Comparison of ENCODE assay signal across 10 cellular contexts in the genomic region with DNA sequence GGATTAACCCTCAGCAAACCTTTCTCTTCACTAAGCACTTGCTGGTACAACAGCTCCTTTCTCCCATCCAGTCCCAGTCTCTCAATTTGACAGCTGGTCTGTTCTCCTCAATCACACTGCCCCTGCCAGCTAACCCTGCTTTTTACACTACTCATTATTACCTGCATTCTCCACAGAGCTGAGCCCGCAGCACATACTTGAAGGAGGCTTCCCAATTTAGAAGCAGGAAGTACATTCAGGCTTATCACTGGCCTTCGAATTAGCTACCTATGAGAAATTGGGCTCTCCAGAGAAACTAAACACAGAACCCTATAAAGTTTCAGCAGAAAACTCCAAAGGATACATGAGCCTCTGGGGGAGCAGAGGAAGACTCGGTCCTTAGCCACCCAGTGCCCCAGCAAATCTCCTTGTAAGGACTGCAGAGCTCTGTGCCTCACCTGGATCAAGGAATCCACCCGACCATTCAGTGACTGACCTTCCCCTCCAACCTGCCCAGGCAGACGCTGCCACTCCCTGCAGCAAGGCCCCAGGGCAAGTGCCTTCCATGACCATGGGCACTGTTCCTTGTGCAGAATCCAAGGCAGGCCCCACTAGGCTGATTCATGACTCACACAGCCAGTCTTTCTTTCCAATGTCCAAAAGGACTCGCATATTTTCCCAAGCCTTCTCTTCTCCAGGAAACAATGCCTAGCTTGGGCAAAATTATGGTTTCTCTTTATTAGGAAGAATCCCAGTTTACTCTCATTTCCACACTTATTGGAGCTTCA.
A peak's percentile ranks its signal among the peaks of the same experiment; 100 is the strongest.
DNase-seq lines count a peak whose midpoint lies in the region; ATAC-seq and TF ChIP-seq lines count a peak whose summit lies in the region.
"Had no signal": no experiment of that assay in that cellular context is flagged by ENCODE, and none has a peak within 500 bp of the region (broad histone marks: within the 10 kb centered on the region; RNA-seq: fewer than 3 reads in every experiment).

No MANE protein-coding gene starts in this region.

- H3K79me2 ChIP-seq in H9 (ENCODE audit: insufficient read depth, low read length) = no peaks in the 10 kb centered on the region; the same call in 1 of the 2 replicates

- H3K27ac ChIP-seq in H9 (ENCODE audit: insufficient read length, low read depth, low read length) (no peak overlapping the region), gastroesophageal sphincter (no peak overlapping the region)
- H3K27ac ChIP-seq: skin epidermis had no signal

- H4K20me1 ChIP-seq in H9 (ENCODE audit: control insufficient read depth, insufficient read depth, insufficient read length) = no peaks in the 10 kb centered on the region

- no peak overlapping the region for H3K4ac ChIP-seq in H9 (ENCODE audit: low read depth, low read length)

- intact Hi-C loops in CD14-positive monocyte (cut with micrococcal nuclease) = no loop called here

- H2BK5ac ChIP-seq in H9 (ENCODE audit: insufficient read length, low read length) = no peak overlapping the region

- H2BK15ac ChIP-seq in H9 (ENCODE audit: low read depth, low read length) = no peak overlapping the region

- H3K14ac ChIP-seq in H9 (ENCODE audit: insufficient read depth, low read length) = no peak overlapping the region

- no peak for DNase-seq in CD14-positive monocyte (ENCODE audit: low spot score)
- DNase-seq in H9 = no peak
- DNase-seq in SK-MEL-5 (ENCODE audit: low read depth, low spot score) = peak; percentile 17
- DNase-seq in kidney tubule cell (ENCODE audit: low spot score) = peak; percentile 69
- DNase-seq in NCI-H2171 (lab: John Stamatoyannopoulos, UW) = no peak
- DNase-seq: immature natural killer cell had no signal

- no peak for ATAC-seq in gastroesophageal sphincter
- ATAC-seq in GM19035 (IDR thresholded peaks at IDR 0.05; ENCODE audit: unreplicated experiment) = no peak
- ATAC-seq in HG02870 (IDR thresholded peaks at IDR 0.05; ENCODE audit: unreplicated experiment) = no peak

- no peak for TF ChIP-seq POLR2A in gastroesophageal sphincter (IDR thresholded peaks at IDR 0.05)

- TF ChIP-seq CTCF in CD14-positive monocyte (IDR thresholded peaks at IDR 0.05) (no peak), H9 (conservative IDR thresholded peaks at IDR 0.05) (no peak), gastroesophageal sphincter (IDR thresholded peaks at IDR 0.05) (no peak)

- H2AFZ ChIP-seq in H9 (ENCODE audit: low read length) = no peak overlapping the region

- no peak overlapping the region for H2BK20ac ChIP-seq in H9 (ENCODE audit: low read depth, low read length, poor library complexity, severe bottlenecking)

- H3K27me3 Mint-ChIP-seq in CD14-positive monocyte (ENCODE audit: low read depth in 3 of 3) (no peaks in the 10 kb centered on the region), H9 (ENCODE audit: low read depth) (no peaks in the 10 kb centered on the region)

- no peak overlapping the region for H4K91ac ChIP-seq in H9 (ENCODE audit: insufficient read length, low read depth, low read length)

- H2AK5ac ChIP-seq in H9 (ENCODE audit: insufficient read length, low read length) = no peak overlapping the region

- H3K18ac ChIP-seq in H9 (ENCODE audit: insufficient read length, low read depth, low read length) = no peak overlapping the region

- H2BK120ac ChIP-seq in H9 (ENCODE audit: low read depth, low read length, poor library complexity, severe bottlenecking) = no peak overlapping the region

- H3K79me1 ChIP-seq in H9 (ENCODE audit: insufficient read depth, low read depth, low read length, poor library complexity, severe bottlenecking) = peaks cover 1% of the 10 kb centered on the region

- no peak for TF ChIP-seq EP300 in gastroesophageal sphincter (IDR thresholded peaks at IDR 0.05)

- H3K4me1 ChIP-seq in H9 (ENCODE audit: insufficient read depth, low read length) (no peaks in the 10 kb centered on the region), gastroesophageal sphincter (peaks cover 0 to 13% (median 0%) of the 10 kb centered on the region in 3 donors)

- peaks cover 0 to 7% of the 10 kb centered on the region in 2 donors for H3K36me3 ChIP-seq in gastroesophageal sphincter

- no peak overlapping the region for H3K9ac ChIP-seq in H9 (ENCODE audit: extremely low read depth, insufficient read length, low read length)

- no CpG with 5 or more reads among the region's 6 CpGs for WGBS in H9 (ENCODE audit: extremely low coverage, insufficient read length, low lambda C conversion rate)
- WGBS in gastroesophageal sphincter (ENCODE audit: low coverage in 1 of 2), 2 donors = 85% methylated on average over 1 of the region's 6 CpGs; no CpG with 5 or more reads in 1 of the 2 donors

- H3K4me2 ChIP-seq in H9 (ENCODE audit: insufficient read depth, insufficient read length, low read length) = no peak overlapping the region

- in situ Hi-C loops in SK-MEL-5 (cut with HindIII; ENCODE audit: low pct_unique_long_range_greater_than_20kb, low sequenced_read_pairs) = no loop called here

- no peak overlapping the region for H2BK12ac ChIP-seq in H9 (ENCODE audit: insufficient read length, low read depth, low read length)

- H4K5ac ChIP-seq in H9 (ENCODE audit: insufficient read length, low read depth, low read length) = no peak overlapping the region

- H3K9me3 ChIP-seq in H9 (ENCODE audit: control insufficient read depth, low read depth, low read length) (no peaks in the 10 kb centered on the region), gastroesophageal sphincter (no peaks in the 10 kb centered on the region)

- H4K8ac ChIP-seq in H9 (replicated peaks; ENCODE audit: insufficient read length, low read depth, low read length) = no peak overlapping the region

- no peak overlapping the region for H3T11ph ChIP-seq in H9 (ENCODE audit: low read length)

- H3K4me3 ChIP-seq in gastroesophageal sphincter = no peak overlapping the region
- H3K4me3 ChIP-seq: skin epidermis had no signal

- peaks cover 33 to 49% of the 10 kb centered on the region in 2 donors for H3K36me3 Mint-ChIP-seq in CD14-positive monocyte
- peaks cover 3 to 6% (median 4%) of the 10 kb centered on the region in 3 experiments; a peak in 4 of 7 replicates for H3K36me3 Mint-ChIP-seq in H9 (ENCODE audit: insufficient read depth in 1 of 3, low read depth in 3 of 3)
- H3K36me3 Mint-ChIP-seq: immature natural killer cell had no signal

- H3K23me2 ChIP-seq in H9 (ENCODE audit: insufficient read length, low read depth, low read length, poor library complexity, severe bottlenecking) = no peaks in the 10 kb centered on the region

- H3K4me3 Mint-ChIP-seq in CD14-positive monocyte (no peak overlapping the region), H9 (no peak overlapping the region)
- H3K4me3 Mint-ChIP-seq: immature natural killer cell had no signal

- H3K56ac ChIP-seq in H9 (ENCODE audit: insufficient read length, low read depth, low read length) = no peak overlapping the region

- H3K23ac ChIP-seq in H9 (ENCODE audit: insufficient read length, low read depth, low read length) = no peak overlapping the region

- peak overlapping the region in 5 of 7 donors; percentile 36 to 86 (median 74) for H3K27ac Mint-ChIP-seq in CD14-positive monocyte
- peak overlapping the region in 2 of 3 experiments; percentile 6 to 76; a peak in 4 of 7 replicates for H3K27ac Mint-ChIP-seq in H9

- H3K4me1 Mint-ChIP-seq in CD14-positive monocyte = peaks cover 18% of the 10 kb centered on the region
- peaks cover 20 to 21% of the 10 kb centered on the region in 2 experiments for H3K4me1 Mint-ChIP-seq in H9

- H3K9me3 Mint-ChIP-seq in CD14-positive monocyte (no peaks in the 10 kb centered on the region), H9 (no peaks in the 10 kb centered on the region)
- H3K9me3 Mint-ChIP-seq: immature natural killer cell had no signal

- H3K27me3 ChIP-seq in H9 (ENCODE audit: insufficient read depth, low read length) (no peaks in the 10 kb centered on the region), gastroesophageal sphincter (no peaks in the 10 kb centered on the region)

Comparison
In these comparisons a context has a peak if more than half of its experiments do, and no peak if none do; other contexts are left out.
1. DNase-seq: peak in SK-MEL-5 (single experiment) and kidney tubule cell (single experiment); none in CD14-positive monocyte (single experiment), H9 (single experiment) and NCI-H2171 (single experiment).